In genomic region chr3:37309945-37310665, GRCh38 we compare ENCODE assay signal across 18 cellular contexts.
DNase-seq lines count a peak whose midpoint lies in the region; ATAC-seq and TF ChIP-seq lines count a peak whose summit lies in the region.
"Had no signal": no experiment of that assay in that cellular context is flagged by ENCODE, and none has a peak within 500 bp of the region (broad histone marks: within the 10 kb centered on the region; RNA-seq: fewer than 3 reads in every experiment).

No MANE protein-coding gene starts in this region.

- H3K36me3 Mint-ChIP-seq in CD4-positive, alpha-beta memory T cell, result peaks cover 15 to 32% of the 10 kb centered on the region in 2 donors
- peaks cover 0 to 68% (median 6%) of the 10 kb centered on the region in 3 donors for H3K36me3 Mint-ChIP-seq in naive thymus-derived CD8-positive, alpha-beta T cell

- no peak overlapping the region for H2AK5ac ChIP-seq in mesendoderm (ENCODE audit: low read length)

- peaks cover 11 to 21% (median 15%) of the 10 kb centered on the region in 4 donors for H3K4me1 Mint-ChIP-seq in CD4-positive, alpha-beta memory T cell
- peaks cover 13 to 21% (median 18%) of the 10 kb centered on the region in 4 donors for H3K4me1 Mint-ChIP-seq in naive thymus-derived CD8-positive, alpha-beta T cell
- H3K4me1 Mint-ChIP-seq: stimulated activated memory B cell treated with anti-CD40 and anti-IgM and Interleukin-4, amounts not matched to agents 10 μg/mL and 1 μg/mL and 100 μg/mL, for 72 hours had no signal

- no peak overlapping the region for H2BK15ac ChIP-seq in mesendoderm (replicated peaks; ENCODE audit: low read depth)

- peak overlapping the region; percentile 58 to 81 (median 71) for H3K4me2 ChIP-seq in BLaER1 treated with 17β-estradiol and CSF1 and Interleukin-3, amounts not matched to agents 10 nM and 100 nM
- H3K4me2 ChIP-seq in OCI-LY3 (ENCODE audit: low read length) (peak overlapping the region; percentile 1; the same call in 1 of the 2 replicates), mesendoderm (ENCODE audit: low read length) (no peak overlapping the region)

- no peaks in the 10 kb centered on the region for H3K27me3 ChIP-seq in BLaER1 treated with 17β-estradiol and CSF1 and Interleukin-3, amounts not matched to agents 10 nM and 100 nM
- no peaks in the 10 kb centered on the region for H3K27me3 ChIP-seq in CD4-positive, alpha-beta memory T cell (ENCODE audit: insufficient read depth, low read length)
- H3K27me3 ChIP-seq in OCI-LY3 (ENCODE audit: low read depth, low read length), result no peaks in the 10 kb centered on the region
- H3K27me3 ChIP-seq in mesendoderm (ENCODE audit: insufficient read depth, low read length, poor library complexity), result no peaks in the 10 kb centered on the region
- H3K27me3 ChIP-seq: testis had no signal

- no peak overlapping the region for H2AFZ ChIP-seq in OCI-LY3 (ENCODE audit: low read depth, low read length)

- H3K4me3 ChIP-seq in BLaER1 treated with 17β-estradiol and CSF1 and Interleukin-3, amounts not matched to agents 10 nM and 100 nM, result peak overlapping the region in 1 of 10 experiments; percentile 17; a peak in 2 of 20 replicates
- H3K4me3 ChIP-seq in CD4-positive, alpha-beta memory T cell (ENCODE audit: low read length in 2 of 2), result no peak overlapping the region
- H3K4me3 ChIP-seq in OCI-LY3 (ENCODE audit: low read length) (no peak overlapping the region), mesendoderm (ENCODE audit: low read length) (no peak overlapping the region)
- H3K4me3 ChIP-seq: testis had no signal

- H2BK120ac ChIP-seq in mesendoderm (ENCODE audit: low read depth, low read length), result no peak overlapping the region

- no peak overlapping the region for H4K8ac ChIP-seq in mesendoderm (ENCODE audit: low read depth, low read length)

- POLR2A ChIA-PET in CD4-positive, alpha-beta memory T cell (lab: Charles Lee; ENCODE audit: partially characterized antibody), result no interaction called here
- POLR2A ChIA-PET in naive thymus-derived CD8-positive, alpha-beta T cell (lab: Charles Lee), result no interaction called here

- H3K27ac ChIP-seq in BLaER1 treated with 17β-estradiol and CSF1 and Interleukin-3, amounts not matched to agents 10 nM and 100 nM, result peak overlapping the region in 10 of 11 experiments; percentile 3 to 74 (median 58); a peak in 15 of 22 replicates
- H3K27ac ChIP-seq in CD4-positive, alpha-beta memory T cell (ENCODE audit: low read depth, low read length), result no peak overlapping the region
- no peak overlapping the region for H3K27ac ChIP-seq in OCI-LY3 (ENCODE audit: low read length)
- no peak overlapping the region for H3K27ac ChIP-seq in mesendoderm (ENCODE audit: low read depth, low read length)
- H3K27ac ChIP-seq: testis had no signal

- intact Hi-C loops in CD4-positive, alpha-beta memory T cell (cut with micrococcal nuclease), result no loop called here

- H3K79me1 ChIP-seq in mesendoderm (ENCODE audit: low read length), result no peaks in the 10 kb centered on the region

- no peak overlapping the region for H3K56ac ChIP-seq in mesendoderm (ENCODE audit: low read length)

- CTCF ChIA-PET in CD4-positive, alpha-beta memory T cell (lab: Charles Lee; ENCODE audit: partially characterized antibody), result interaction anchor here (1.0 kb wide), 2 partner anchors 9 to 11 kb away, joined by 3 to 6 read pairs; no protein-coding TSS in a partner anchor

- H3K27me3 Mint-ChIP-seq in CD4-positive, alpha-beta memory T cell, result no peaks in the 10 kb centered on the region
- H3K27me3 Mint-ChIP-seq in naive thymus-derived CD8-positive, alpha-beta T cell, result no peaks in the 10 kb centered on the region
- H3K27me3 Mint-ChIP-seq: activated CD4-positive, alpha-beta memory T cell treated with anti-CD3 and anti-CD28 coated beads for 36 hours; stimulated activated memory B cell treated with anti-CD40 and anti-IgM and Interleukin-4, amounts not matched to agents 10 μg/mL and 1 μg/mL and 100 μg/mL, for 72 hours had no signal

- no peak overlapping the region for H2BK5ac ChIP-seq in mesendoderm (ENCODE audit: low read length)

- peak overlapping the region in 8 of 11 experiments; percentile 11 to 51 (median 33); a peak in 7 of 22 replicates for H3K9ac ChIP-seq in BLaER1 treated with 17β-estradiol and CSF1 and Interleukin-3, amounts not matched to agents 10 nM and 100 nM
- H3K9ac ChIP-seq in OCI-LY3 (ENCODE audit: low read length) (no peak overlapping the region), mesendoderm (ENCODE audit: low read length) (no peak overlapping the region)

- no peak overlapping the region for H4K5ac ChIP-seq in mesendoderm (ENCODE audit: low read length)

- H4K20me1 ChIP-seq in BLaER1 treated with 17β-estradiol and CSF1 and Interleukin-3, amounts not matched to agents 10 nM and 100 nM, result peaks cover 0 to 18% (median 5%) of the 10 kb centered on the region in 11 experiments; a peak in 5 of 22 replicates
- no peaks in the 10 kb centered on the region for H4K20me1 ChIP-seq in OCI-LY3 (ENCODE audit: insufficient read depth, low read length)

- H3K4me3 Mint-ChIP-seq in CD4-positive, alpha-beta memory T cell, result peak overlapping the region in 1 of 8 donors; percentile 10
- H3K4me3 Mint-ChIP-seq in naive thymus-derived CD8-positive, alpha-beta T cell, result no peak overlapping the region
- H3K4me3 Mint-ChIP-seq: activated CD4-positive, alpha-beta memory T cell treated with anti-CD3 and anti-CD28 coated beads for 36 hours; stimulated activated memory B cell treated with anti-CD40 and anti-IgM and Interleukin-4, amounts not matched to agents 10 μg/mL and 1 μg/mL and 100 μg/mL, for 72 hours had no signal

- peaks cover 23 to 57% (median 34%) of the 10 kb centered on the region in 11 experiments for H3K36me3 ChIP-seq in BLaER1 treated with 17β-estradiol and CSF1 and Interleukin-3, amounts not matched to agents 10 nM and 100 nM
- peaks cover 7% of the 10 kb centered on the region for H3K36me3 ChIP-seq in CD4-positive, alpha-beta memory T cell (ENCODE audit: insufficient read depth, low read length)
- H3K36me3 ChIP-seq in OCI-LY3 (replicated peaks; ENCODE audit: low read depth, low read length) (peaks cover 9% of the 10 kb centered on the region), mesendoderm (ENCODE audit: control insufficient read depth, insufficient read depth, low read length) (no peaks in the 10 kb centered on the region)

- H3K4ac ChIP-seq in mesendoderm (ENCODE audit: low read depth, low read length), result no peak overlapping the region

- H3K79me2 ChIP-seq in OCI-LY3 (ENCODE audit: low read length) (peaks cover 6% of the 10 kb centered on the region; the same call in 1 of the 2 replicates), mesendoderm (ENCODE audit: control insufficient read depth, insufficient read depth, low read length) (no peaks in the 10 kb centered on the region)

- H3K27ac Mint-ChIP-seq in CD4-positive, alpha-beta memory T cell, result peak overlapping the region in 4 of 7 donors; percentile 26 to 78 (median 47)
- peak overlapping the region in 9 of 10 donors; percentile 3 to 86 (median 54) for H3K27ac Mint-ChIP-seq in naive thymus-derived CD8-positive, alpha-beta T cell
- H3K27ac Mint-ChIP-seq: activated CD4-positive, alpha-beta memory T cell treated with anti-CD3 and anti-CD28 coated beads for 36 hours; stimulated activated memory B cell treated with anti-CD40 and anti-IgM and Interleukin-4, amounts not matched to agents 10 μg/mL and 1 μg/mL and 100 μg/mL, for 72 hours had no signal

- H3K9me3 Mint-ChIP-seq in CD4-positive, alpha-beta memory T cell, result no peaks in the 10 kb centered on the region
- no peaks in the 10 kb centered on the region for H3K9me3 Mint-ChIP-seq in naive thymus-derived CD8-positive, alpha-beta T cell
- H3K9me3 Mint-ChIP-seq: activated CD4-positive, alpha-beta memory T cell treated with anti-CD3 and anti-CD28 coated beads for 36 hours; stimulated activated memory B cell treated with anti-CD40 and anti-IgM and Interleukin-4, amounts not matched to agents 10 μg/mL and 1 μg/mL and 100 μg/mL, for 72 hours had no signal

- no peak for TF ChIP-seq CTCF in OCI-LY3 (IDR thresholded peaks at IDR 0.05; ENCODE audit: low read depth, low read length)

- H3K9me3 ChIP-seq in BLaER1 treated with 17β-estradiol and CSF1 and Interleukin-3, amounts not matched to agents 10 nM and 100 nM (replicated peaks in 1 of 11), result no peaks in the 10 kb centered on the region
- H3K9me3 ChIP-seq in CD4-positive, alpha-beta memory T cell (ENCODE audit: control insufficient read depth in 1 of 2, low read length in 2 of 2), result no peaks in the 10 kb centered on the region
- H3K9me3 ChIP-seq in OCI-LY3 (ENCODE audit: insufficient read depth, low read length), result no peaks in the 10 kb centered on the region
- H3K9me3 ChIP-seq: testis had no signal

- no peak for DNase-seq in CD4-positive, alpha-beta memory T cell
- no peak for DNase-seq in naive thymus-derived CD8-positive, alpha-beta T cell
- DNase-seq in germinal center (ENCODE audit: low spot score) (no peak), GM03348 (ENCODE audit: low spot score) (no peak), mesendoderm (no peak)
- DNase-seq: activated CD4-positive, alpha-beta memory T cell treated with anti-CD3 and anti-CD28 coated beads for 36 hours; activated CD4-positive, CD25-positive, alpha-beta regulatory T cell; activated effector memory CD4-positive, alpha-beta T cell treated with anti-CD3 and anti-CD28 coated beads, Interleukin-2, amount 50 U/mL, for 16 hours; cortex of kidney; GF-D8; NCI-H2107; NCI-H526; stimulated activated CD4-positive, alpha-beta T cell treated with anti-CD3 and anti-CD28 coated beads, Interleukin-1b, Interleukin-23, amount 100 ng/mL, for 48 hours; testis had no signal

- ATAC-seq in naive thymus-derived CD8-positive, alpha-beta T cell, result no peak
- ATAC-seq: HCT116; stimulated activated memory B cell treated with anti-CD40 and anti-IgM and Interleukin-4, amounts not matched to agents 10 μg/mL and 1 μg/mL and 100 μg/mL, for 72 hours had no signal

- peaks cover 19 to 31% (median 26%) of the 10 kb centered on the region in 10 experiments for H3K4me1 ChIP-seq in BLaER1 treated with 17β-estradiol and CSF1 and Interleukin-3, amounts not matched to agents 10 nM and 100 nM
- peaks cover 13% of the 10 kb centered on the region for H3K4me1 ChIP-seq in CD4-positive, alpha-beta memory T cell (ENCODE audit: insufficient read depth, low read length)
- H3K4me1 ChIP-seq in OCI-LY3 (ENCODE audit: low read length) (peaks cover 17% of the 10 kb centered on the region), mesendoderm (ENCODE audit: control insufficient read depth, low read depth, low read length) (no peaks in the 10 kb centered on the region)
- H3K4me1 ChIP-seq: testis had no signal

- H3K18ac ChIP-seq in mesendoderm (ENCODE audit: low read length), result no peak overlapping the region

- no peak overlapping the region for H3K23ac ChIP-seq in mesendoderm (ENCODE audit: low read length)

Comparison
In these comparisons a context has a peak if more than half of its experiments do, and no peak if none do; other contexts are left out.
1. H3K27ac ChIP-seq: peak in BLaER1 treated with 17β-estradiol and CSF1 and Interleukin-3, amounts not matched to agents 10 nM and 100 nM (10 of 11); none in CD4-positive, alpha-beta memory T cell (single experiment), OCI-LY3 (single experiment) and mesendoderm (single experiment).
2. H3K9ac ChIP-seq: peak in BLaER1 treated with 17β-estradiol and CSF1 and Interleukin-3, amounts not matched to agents 10 nM and 100 nM (8 of 11); none in OCI-LY3 (single experiment) and mesendoderm (single experiment).